ENCODE assay signal across 1 cellular context in genomic region chr13:50188696-50189095, GRCh38.
TF ChIP-seq lines count a peak whose summit lies in the region.

No MANE protein-coding gene starts in this region.

TF ChIP-seq in HepG2, 621 proteins besides CTCF, POLR2A, EP300 and RAD21 (continued from another document):
- TF ChIP-seq, protein P1, sequence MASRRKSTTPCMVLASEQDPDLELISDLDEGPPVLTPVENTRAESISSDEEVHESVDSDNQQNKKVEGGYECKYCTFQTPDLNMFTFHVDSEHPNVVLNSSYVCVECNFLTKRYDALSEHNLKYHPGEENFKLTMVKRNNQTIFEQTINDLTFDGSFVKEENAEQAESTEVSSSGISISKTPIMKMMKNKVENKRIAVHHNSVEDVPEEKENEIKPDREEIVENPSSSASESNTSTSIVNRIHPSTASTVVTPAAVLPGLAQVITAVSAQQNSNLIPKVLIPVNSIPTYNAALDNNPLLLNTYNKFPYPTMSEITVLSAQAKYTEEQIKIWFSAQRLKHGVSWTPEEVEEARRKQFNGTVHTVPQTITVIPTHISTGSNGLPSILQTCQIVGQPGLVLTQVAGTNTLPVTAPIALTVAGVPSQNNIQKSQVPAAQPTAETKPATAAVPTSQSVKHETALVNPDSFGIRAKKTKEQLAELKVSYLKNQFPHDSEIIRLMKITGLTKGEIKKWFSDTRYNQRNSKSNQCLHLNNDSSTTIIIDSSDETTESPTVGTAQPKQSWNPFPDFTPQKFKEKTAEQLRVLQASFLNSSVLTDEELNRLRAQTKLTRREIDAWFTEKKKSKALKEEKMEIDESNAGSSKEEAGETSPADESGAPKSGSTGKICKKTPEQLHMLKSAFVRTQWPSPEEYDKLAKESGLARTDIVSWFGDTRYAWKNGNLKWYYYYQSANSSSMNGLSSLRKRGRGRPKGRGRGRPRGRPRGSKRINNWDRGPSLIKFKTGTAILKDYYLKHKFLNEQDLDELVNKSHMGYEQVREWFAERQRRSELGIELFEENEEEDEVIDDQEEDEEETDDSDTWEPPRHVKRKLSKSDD (CRISPR knock-in tag; IDR thresholded peaks at IDR 0.05; ENCODE audit: low read depth): no peak
- TF ChIP-seq KDM5A (IDR thresholded peaks at IDR 0.05; ENCODE audit: borderline replicate concordance, low read length) (no peak), GATA4 (IDR thresholded peaks at IDR 0.05; ENCODE audit: borderline replicate concordance, low read depth) (no peak), PHF20 (CRISPR knock-in tag; IDR thresholded peaks at IDR 0.05) (no peak), ZNF639 (CRISPR knock-in tag; conservative IDR thresholded peaks at IDR 0.05) (no peak), KAT8 (CRISPR knock-in tag; IDR thresholded peaks at IDR 0.05) (no peak), ZSCAN5A (CRISPR knock-in tag; IDR thresholded peaks at IDR 0.05; ENCODE audit: borderline replicate concordance) (no peak), ZNF556 (CRISPR knock-in tag; IDR thresholded peaks at IDR 0.05; ENCODE audit: borderline replicate concordance) (no peak), ZNF232 (CRISPR knock-in tag; IDR thresholded peaks at IDR 0.05; ENCODE audit: borderline replicate concordance) (no peak), HNRNPLL (IDR thresholded peaks at IDR 0.05; ENCODE audit: low read depth, low read length, poor library complexity, severe bottlenecking) (no peak)
- TF ChIP-seq, protein P2, sequence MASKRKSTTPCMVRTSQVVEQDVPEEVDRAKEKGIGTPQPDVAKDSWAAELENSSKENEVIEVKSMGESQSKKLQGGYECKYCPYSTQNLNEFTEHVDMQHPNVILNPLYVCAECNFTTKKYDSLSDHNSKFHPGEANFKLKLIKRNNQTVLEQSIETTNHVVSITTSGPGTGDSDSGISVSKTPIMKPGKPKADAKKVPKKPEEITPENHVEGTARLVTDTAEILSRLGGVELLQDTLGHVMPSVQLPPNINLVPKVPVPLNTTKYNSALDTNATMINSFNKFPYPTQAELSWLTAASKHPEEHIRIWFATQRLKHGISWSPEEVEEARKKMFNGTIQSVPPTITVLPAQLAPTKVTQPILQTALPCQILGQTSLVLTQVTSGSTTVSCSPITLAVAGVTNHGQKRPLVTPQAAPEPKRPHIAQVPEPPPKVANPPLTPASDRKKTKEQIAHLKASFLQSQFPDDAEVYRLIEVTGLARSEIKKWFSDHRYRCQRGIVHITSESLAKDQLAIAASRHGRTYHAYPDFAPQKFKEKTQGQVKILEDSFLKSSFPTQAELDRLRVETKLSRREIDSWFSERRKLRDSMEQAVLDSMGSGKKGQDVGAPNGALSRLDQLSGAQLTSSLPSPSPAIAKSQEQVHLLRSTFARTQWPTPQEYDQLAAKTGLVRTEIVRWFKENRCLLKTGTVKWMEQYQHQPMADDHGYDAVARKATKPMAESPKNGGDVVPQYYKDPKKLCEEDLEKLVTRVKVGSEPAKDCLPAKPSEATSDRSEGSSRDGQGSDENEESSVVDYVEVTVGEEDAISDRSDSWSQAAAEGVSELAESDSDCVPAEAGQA (IDR thresholded peaks at IDR 0.05; ENCODE audit: low read depth): no peak
- TF ChIP-seq, protein P2 (CRISPR knock-in tag; IDR thresholded peaks at IDR 0.05; ENCODE audit: borderline replicate concordance): no peak
TF ChIP-seq in HepG2: peak in this region for 0.
